In the genomic region with DNA sequence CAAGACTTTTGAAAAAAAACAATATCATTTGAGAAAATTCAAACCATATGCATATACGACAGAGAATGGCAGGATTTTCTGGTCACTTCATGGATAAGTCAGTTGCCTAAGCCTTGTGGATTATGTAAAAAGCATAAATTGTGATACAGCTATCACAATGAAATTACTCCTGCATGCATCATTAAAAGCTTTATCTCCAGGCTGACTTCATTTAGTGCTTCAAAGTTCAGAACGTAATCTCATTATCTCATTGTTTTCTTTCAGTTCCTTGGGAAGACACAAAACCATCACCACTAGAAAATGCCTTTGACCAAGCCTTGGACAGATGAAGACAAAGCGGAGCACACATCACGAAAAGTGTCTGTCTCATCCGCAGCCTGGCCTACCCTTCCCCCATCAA, we compare ENCODE assay signal across 1 cellular context.
TF ChIP-seq lines count a peak whose summit lies in the region.

No MANE protein-coding gene starts in this region.

TF ChIP-seq in HEK293, 187 proteins besides CTCF, POLR2A, EP300 and RAD21 (continued from another document and continues in another):
- TF ChIP-seq PRDM6 (tag by site-specific recombination; IDR thresholded peaks at IDR 0.05): peak; percentile 72
- no peak for TF ChIP-seq ZSCAN23 (tag by site-specific recombination; IDR thresholded peaks at IDR 0.05)
- no peak for TF ChIP-seq ZNF521 (tag by site-specific recombination; IDR thresholded peaks at IDR 0.05)
- TF ChIP-seq, protein P1, sequence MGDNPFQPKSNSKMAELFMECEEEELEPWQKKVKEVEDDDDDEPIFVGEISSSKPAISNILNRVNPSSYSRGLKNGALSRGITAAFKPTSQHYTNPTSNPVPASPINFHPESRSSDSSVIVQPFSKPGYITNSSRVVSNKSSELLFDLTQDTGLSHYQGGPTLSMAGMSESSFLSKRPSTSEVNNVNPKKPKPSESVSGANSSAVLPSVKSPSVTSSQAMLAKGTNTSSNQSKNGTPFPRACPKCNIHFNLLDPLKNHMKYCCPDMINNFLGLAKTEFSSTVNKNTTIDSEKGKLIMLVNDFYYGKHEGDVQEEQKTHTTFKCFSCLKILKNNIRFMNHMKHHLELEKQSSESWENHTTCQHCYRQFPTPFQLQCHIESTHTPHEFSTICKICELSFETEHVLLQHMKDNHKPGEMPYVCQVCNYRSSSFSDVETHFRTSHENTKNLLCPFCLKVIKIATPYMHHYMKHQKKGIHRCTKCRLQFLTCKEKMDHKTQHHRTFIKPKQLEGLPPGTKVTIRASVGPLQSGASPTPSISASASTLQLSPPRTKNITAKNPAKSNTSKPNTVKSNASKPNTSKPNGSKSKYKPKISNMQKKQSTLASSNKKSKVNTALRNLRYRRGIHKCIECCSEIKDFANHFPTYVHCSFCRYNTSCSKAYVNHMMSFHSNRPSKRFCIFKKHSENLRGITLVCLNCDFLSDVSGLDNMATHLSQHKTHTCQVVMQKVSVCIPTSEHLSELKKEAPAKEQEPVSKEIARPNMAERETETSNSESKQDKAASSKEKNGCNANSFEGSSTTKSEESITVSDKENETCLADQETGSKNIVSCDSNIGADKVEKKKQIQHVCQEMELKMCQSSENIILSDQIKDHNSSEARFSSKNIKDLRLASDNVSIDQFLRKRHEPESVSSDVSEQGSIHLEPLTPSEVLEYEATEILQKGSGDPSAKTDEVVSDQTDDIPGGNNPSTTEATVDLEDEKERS (tag by site-specific recombination; IDR thresholded peaks at IDR 0.05): no peak
- TF ChIP-seq ZBTB48 (tag by site-specific recombination; IDR thresholded peaks at IDR 0.05): no peak
- TF ChIP-seq SETDB1 (IDR thresholded peaks at IDR 0.05; ENCODE audit: insufficient read length, low read length): no peak
- TF ChIP-seq KLF8 (tag by site-specific recombination; IDR thresholded peaks at IDR 0.05): peak; percentile 68
- TF ChIP-seq ZNF830 (tag by site-specific recombination; IDR thresholded peaks at IDR 0.05; ENCODE audit: low read depth): no peak
- TF ChIP-seq, protein P2, sequence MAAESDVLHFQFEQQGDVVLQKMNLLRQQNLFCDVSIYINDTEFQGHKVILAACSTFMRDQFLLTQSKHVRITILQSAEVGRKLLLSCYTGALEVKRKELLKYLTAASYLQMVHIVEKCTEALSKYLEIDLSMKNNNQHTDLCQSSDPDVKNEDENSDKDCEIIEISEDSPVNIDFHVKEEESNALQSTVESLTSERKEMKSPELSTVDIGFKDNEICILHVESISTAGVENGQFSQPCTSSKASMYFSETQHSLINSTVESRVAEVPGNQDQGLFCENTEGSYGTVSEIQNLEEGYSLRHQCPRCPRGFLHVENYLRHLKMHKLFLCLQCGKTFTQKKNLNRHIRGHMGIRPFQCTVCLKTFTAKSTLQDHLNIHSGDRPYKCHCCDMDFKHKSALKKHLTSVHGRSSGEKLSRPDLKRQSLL (tag by site-specific recombination; IDR thresholded peaks at IDR 0.05): no peak
- no peak for TF ChIP-seq ZNF350 (tag by site-specific recombination; IDR thresholded peaks at IDR 0.05)
- TF ChIP-seq, protein P3, sequence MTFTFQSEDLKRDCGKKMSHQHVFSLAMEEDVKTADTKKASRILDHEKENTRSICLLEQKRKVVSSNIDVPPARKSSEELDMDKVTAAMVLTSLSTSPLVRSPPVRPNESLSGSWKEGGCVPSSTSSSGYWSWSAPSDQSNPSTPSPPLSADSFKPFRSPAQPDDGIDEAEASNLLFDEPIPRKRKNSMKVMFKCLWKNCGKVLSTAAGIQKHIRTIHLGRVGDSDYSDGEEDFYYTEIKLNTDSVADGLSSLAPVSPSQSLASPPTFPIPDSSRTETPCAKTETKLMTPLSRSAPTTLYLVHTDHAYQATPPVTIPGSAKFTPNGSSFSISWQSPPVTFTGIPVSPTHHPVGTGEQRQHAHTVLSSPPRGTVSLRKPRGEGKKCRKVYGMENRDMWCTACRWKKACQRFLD (tag by site-specific recombination; IDR thresholded peaks at IDR 0.05): no peak
- TF ChIP-seq RBAK (tag by site-specific recombination; IDR thresholded peaks at IDR 0.05): no peak
- TF ChIP-seq ELK4 (IDR thresholded peaks at IDR 0.05; ENCODE audit: borderline replicate concordance, low read depth, low read length): no peak
- TF ChIP-seq PBX3 (CRISPR knock-in tag; IDR thresholded peaks at IDR 0.05): no peak
- TF ChIP-seq GLI4 (tag by site-specific recombination; IDR thresholded peaks at IDR 0.05): no peak
- TF ChIP-seq, protein P4, sequence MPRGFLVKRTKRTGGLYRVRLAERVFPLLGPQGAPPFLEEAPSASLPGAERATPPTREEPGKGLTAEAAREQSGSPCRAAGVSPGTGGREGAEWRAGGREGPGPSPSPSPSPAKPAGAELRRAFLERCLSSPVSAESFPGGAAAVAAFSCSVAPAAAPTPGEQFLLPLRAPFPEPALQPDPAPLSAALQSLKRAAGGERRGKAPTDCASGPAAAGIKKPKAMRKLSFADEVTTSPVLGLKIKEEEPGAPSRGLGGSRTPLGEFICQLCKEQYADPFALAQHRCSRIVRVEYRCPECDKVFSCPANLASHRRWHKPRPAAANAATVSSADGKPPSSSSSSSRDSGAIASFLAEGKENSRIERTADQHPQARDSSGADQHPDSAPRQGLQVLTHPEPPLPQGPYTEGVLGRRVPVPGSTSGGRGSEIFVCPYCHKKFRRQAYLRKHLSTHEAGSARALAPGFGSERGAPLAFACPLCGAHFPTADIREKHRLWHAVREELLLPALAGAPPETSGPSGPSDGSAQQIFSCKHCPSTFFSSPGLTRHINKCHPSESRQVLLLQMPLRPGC (tag by site-specific recombination; IDR thresholded peaks at IDR 0.05): peak; percentile 71; the same call in 1 of the 2 replicates
- TF ChIP-seq, protein P5, sequence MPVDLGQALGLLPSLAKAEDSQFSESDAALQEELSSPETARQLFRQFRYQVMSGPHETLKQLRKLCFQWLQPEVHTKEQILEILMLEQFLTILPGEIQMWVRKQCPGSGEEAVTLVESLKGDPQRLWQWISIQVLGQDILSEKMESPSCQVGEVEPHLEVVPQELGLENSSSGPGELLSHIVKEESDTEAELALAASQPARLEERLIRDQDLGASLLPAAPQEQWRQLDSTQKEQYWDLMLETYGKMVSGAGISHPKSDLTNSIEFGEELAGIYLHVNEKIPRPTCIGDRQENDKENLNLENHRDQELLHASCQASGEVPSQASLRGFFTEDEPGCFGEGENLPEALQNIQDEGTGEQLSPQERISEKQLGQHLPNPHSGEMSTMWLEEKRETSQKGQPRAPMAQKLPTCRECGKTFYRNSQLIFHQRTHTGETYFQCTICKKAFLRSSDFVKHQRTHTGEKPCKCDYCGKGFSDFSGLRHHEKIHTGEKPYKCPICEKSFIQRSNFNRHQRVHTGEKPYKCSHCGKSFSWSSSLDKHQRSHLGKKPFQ (tag by site-specific recombination; IDR thresholded peaks at IDR 0.05): no peak
- no peak for TF ChIP-seq ZNF701 (tag by site-specific recombination; IDR thresholded peaks at IDR 0.05)
- TF ChIP-seq ZBTB20 (tag by site-specific recombination; IDR thresholded peaks at IDR 0.05): no peak
- TF ChIP-seq ZNF174 (tag by site-specific recombination; IDR thresholded peaks at IDR 0.05): no peak
- TF ChIP-seq HOXA7 (CRISPR knock-in tag; IDR thresholded peaks at IDR 0.05; ENCODE audit: borderline replicate concordance): no peak
- TF ChIP-seq ZSCAN30 (tag by site-specific recombination; IDR thresholded peaks at IDR 0.05): no peak
- TF ChIP-seq, protein P6, sequence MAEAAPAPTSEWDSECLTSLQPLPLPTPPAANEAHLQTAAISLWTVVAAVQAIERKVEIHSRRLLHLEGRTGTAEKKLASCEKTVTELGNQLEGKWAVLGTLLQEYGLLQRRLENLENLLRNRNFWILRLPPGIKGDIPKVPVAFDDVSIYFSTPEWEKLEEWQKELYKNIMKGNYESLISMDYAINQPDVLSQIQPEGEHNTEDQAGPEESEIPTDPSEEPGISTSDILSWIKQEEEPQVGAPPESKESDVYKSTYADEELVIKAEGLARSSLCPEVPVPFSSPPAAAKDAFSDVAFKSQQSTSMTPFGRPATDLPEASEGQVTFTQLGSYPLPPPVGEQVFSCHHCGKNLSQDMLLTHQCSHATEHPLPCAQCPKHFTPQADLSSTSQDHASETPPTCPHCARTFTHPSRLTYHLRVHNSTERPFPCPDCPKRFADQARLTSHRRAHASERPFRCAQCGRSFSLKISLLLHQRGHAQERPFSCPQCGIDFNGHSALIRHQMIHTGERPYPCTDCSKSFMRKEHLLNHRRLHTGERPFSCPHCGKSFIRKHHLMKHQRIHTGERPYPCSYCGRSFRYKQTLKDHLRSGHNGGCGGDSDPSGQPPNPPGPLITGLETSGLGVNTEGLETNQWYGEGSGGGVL (tag by site-specific recombination; IDR thresholded peaks at IDR 0.05): no peak
- TF ChIP-seq, protein P7, sequence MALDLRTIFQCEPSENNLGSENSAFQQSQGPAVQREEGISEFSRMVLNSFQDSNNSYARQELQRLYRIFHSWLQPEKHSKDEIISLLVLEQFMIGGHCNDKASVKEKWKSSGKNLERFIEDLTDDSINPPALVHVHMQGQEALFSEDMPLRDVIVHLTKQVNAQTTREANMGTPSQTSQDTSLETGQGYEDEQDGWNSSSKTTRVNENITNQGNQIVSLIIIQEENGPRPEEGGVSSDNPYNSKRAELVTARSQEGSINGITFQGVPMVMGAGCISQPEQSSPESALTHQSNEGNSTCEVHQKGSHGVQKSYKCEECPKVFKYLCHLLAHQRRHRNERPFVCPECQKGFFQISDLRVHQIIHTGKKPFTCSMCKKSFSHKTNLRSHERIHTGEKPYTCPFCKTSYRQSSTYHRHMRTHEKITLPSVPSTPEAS (tag by site-specific recombination; IDR thresholded peaks at IDR 0.05): no peak
- no peak for TF ChIP-seq ZNF558 (tag by site-specific recombination; IDR thresholded peaks at IDR 0.05)
- no peak for TF ChIP-seq ZNF10 (tag by site-specific recombination; IDR thresholded peaks at IDR 0.05)
- no peak for TF ChIP-seq ZNF423 (tag by site-specific recombination; IDR thresholded peaks at IDR 0.05)
- 0 out of 2 replicates have a peak, but pooled peaks have one; percentile 37 for TF ChIP-seq PRDM4 (tag by site-specific recombination; IDR thresholded peaks at IDR 0.05)
- TF ChIP-seq, protein P8, sequence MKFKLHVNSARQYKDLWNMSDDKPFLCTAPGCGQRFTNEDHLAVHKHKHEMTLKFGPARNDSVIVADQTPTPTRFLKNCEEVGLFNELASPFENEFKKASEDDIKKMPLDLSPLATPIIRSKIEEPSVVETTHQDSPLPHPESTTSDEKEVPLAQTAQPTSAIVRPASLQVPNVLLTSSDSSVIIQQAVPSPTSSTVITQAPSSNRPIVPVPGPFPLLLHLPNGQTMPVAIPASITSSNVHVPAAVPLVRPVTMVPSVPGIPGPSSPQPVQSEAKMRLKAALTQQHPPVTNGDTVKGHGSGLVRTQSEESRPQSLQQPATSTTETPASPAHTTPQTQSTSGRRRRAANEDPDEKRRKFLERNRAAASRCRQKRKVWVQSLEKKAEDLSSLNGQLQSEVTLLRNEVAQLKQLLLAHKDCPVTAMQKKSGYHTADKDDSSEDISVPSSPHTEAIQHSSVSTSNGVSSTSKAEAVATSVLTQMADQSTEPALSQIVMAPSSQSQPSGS (tag by site-specific recombination; IDR thresholded peaks at IDR 0.05; ENCODE audit: low read depth): 0 out of 2 replicates have a peak, but pooled peaks have one; percentile 29
- peak; percentile 51; the same call in 1 of the 2 replicates for TF ChIP-seq BCL11A (tag by site-specific recombination; IDR thresholded peaks at IDR 0.05; ENCODE audit: low read depth)
- TF ChIP-seq ZNF292 (tag by site-specific recombination; IDR thresholded peaks at IDR 0.05; ENCODE audit: borderline replicate concordance, low read depth): no peak
- no peak for TF ChIP-seq OVOL3 (tag by site-specific recombination; IDR thresholded peaks at IDR 0.05)
- TF ChIP-seq WT1 (tag by site-specific recombination; IDR thresholded peaks at IDR 0.05): no peak
